ENCODE assay signal across 17 cellular contexts in genomic region chr22:36663581-36663980, GRCh38. TPM values are rescaled to one million over a fixed set of nuclear protein-coding genes. Genes with fewer than 3 reads are reported as not detected.
A peak's percentile ranks its signal among the peaks of the same experiment; 100 is the strongest.
DNase-seq lines count a peak whose midpoint lies in the region; ATAC-seq lines count a peak whose summit lies in the region.
"Had no signal": no experiment of that assay in that cellular context is flagged by ENCODE, and none has a peak within 500 bp of the region (broad histone marks: within the 10 kb centered on the region; RNA-seq: fewer than 3 reads in every experiment).

No MANE protein-coding gene starts in this region.

- no peak for ATAC-seq in HG02610 (IDR thresholded peaks at IDR 0.05; ENCODE audit: unreplicated experiment)
- ATAC-seq in GM21723 (IDR thresholded peaks at IDR 0.05; ENCODE audit: unreplicated experiment), result no peak
- ATAC-seq: A549; CD8-positive, alpha-beta T cell; GM12878 had no signal

- DNase-seq in G401 (ENCODE audit: low spot score), result peak; percentile 87
- peak; percentile 74 for DNase-seq in cerebellum (ENCODE audit: low spot score)
- DNase-seq in mesenteric fat pad (ENCODE audit: low spot score), result peak; percentile 47
- no peak for DNase-seq in stimulated activated naive CD4-positive, alpha-beta T cell (lab: John Stamatoyannopoulos, UW)
- DNase-seq: AML-193; Caco-2; Calu3; CD4-positive, alpha-beta T cell; CD8-positive, alpha-beta T cell; DMS79 treated with DMSO at 0.1 percent for 48 hours; GDM1 had no signal

- in situ Hi-C loops in G401 (cut with HindIII; ENCODE audit: low sequenced_read_pairs), result no loop called here

RNA-seq across cellular contexts. Expression of gene CACNG2, which starts 40.0 kb away (rescaled TPM):
- not detected in 2 replicates for total RNA-seq in G401 (2014; rRNA removed; shearing (Covaris generic))
- total RNA-seq in cerebellum (6.0 TPM), mesenteric fat pad (0.19 TPM)
- total RNA-seq: A172; B cell; Caco-2; Calu3; CD4-positive, alpha-beta T cell; CD8-positive, alpha-beta T cell; GM12878 had no signal

Comparison
In these comparisons a context has a peak if more than half of its experiments do, and no peak if none do; other contexts are left out.
1. DNase-seq: peak in G401 (single experiment), cerebellum (single experiment) and mesenteric fat pad (single experiment); none in stimulated activated naive CD4-positive, alpha-beta T cell (0 of 6).